8 cellular contexts compared by ENCODE assay signal in genomic region chr7:23261843-23262452, GRCh38. TPM values are rescaled to one million over a fixed set of nuclear protein-coding genes. Genes with fewer than 3 reads are reported as not detected.
DNase-seq lines count a peak whose midpoint lies in the region; ATAC-seq, FAIRE-seq and TF ChIP-seq lines count a peak whose summit lies in the region.

No MANE protein-coding gene starts in this region.

- 3 to 8% (median 5%) methylated on average over 7 of the region's 7 CpGs for WGBS in small intestine, 3 donors

- H3K4me3 ChIP-seq in Loucy (ENCODE audit: low read length, poor library complexity, severe bottlenecking) (peak overlapping the region; percentile 48), left ventricle myocardium inferior (no peak overlapping the region), small intestine (ENCODE audit: low read depth in 1 of 2, low read length in 2 of 2) (no peak overlapping the region)

- H3K36me3 ChIP-seq in Loucy (ENCODE audit: insufficient read depth, low read length) (no peaks in the 10 kb centered on the region), left ventricle myocardium inferior (peaks cover 81% of the 10 kb centered on the region), small intestine (ENCODE audit: control insufficient read depth in 2 of 2, insufficient read depth in 2 of 2, low read length in 2 of 2) (peaks cover 0 to under 1% of the 10 kb centered on the region in 2 donors)

- no peak overlapping the region for H3K27ac ChIP-seq in left ventricle myocardium inferior (replicated peaks)
- no peak overlapping the region for H3K27ac ChIP-seq in small intestine (ENCODE audit: low read depth in 1 of 2, low read length in 1 of 2)

- no peaks in the 10 kb centered on the region for H3K36me3 Mint-ChIP-seq in activated naive CD8-positive, alpha-beta T cell treated with anti-CD3 and anti-CD28 coated beads for 36 hours

- peaks cover 3% of the 10 kb centered on the region for H3K4me1 Mint-ChIP-seq in activated naive CD8-positive, alpha-beta T cell treated with anti-CD3 and anti-CD28 coated beads for 36 hours

- H2AFZ ChIP-seq in Loucy (ENCODE audit: low read length), result peak overlapping the region; percentile 74; the same call in 1 of the 2 replicates

- no peaks in the 10 kb centered on the region for H3K9me3 Mint-ChIP-seq in activated naive CD8-positive, alpha-beta T cell treated with anti-CD3 and anti-CD28 coated beads for 36 hours

- H3K9me2 ChIP-seq in Loucy (replicated peaks; ENCODE audit: low read depth, low read length), result no peaks in the 10 kb centered on the region

- H3K27me3 Mint-ChIP-seq in activated naive CD8-positive, alpha-beta T cell treated with anti-CD3 and anti-CD28 coated beads for 36 hours, result peaks cover 9% of the 10 kb centered on the region

- H3K79me2 ChIP-seq in Loucy (ENCODE audit: insufficient read depth, low read length), result no peaks in the 10 kb centered on the region

- H3K27me3 ChIP-seq in Loucy (ENCODE audit: insufficient read depth, low read length, poor library complexity, severe bottlenecking) (no peaks in the 10 kb centered on the region), left ventricle myocardium inferior (ENCODE audit: low read depth) (no peaks in the 10 kb centered on the region), small intestine (ENCODE audit: control insufficient read depth in 2 of 2, insufficient read depth in 2 of 2, low read length in 2 of 2) (no peaks in the 10 kb centered on the region)

- no peak overlapping the region for H3K27ac Mint-ChIP-seq in activated naive CD8-positive, alpha-beta T cell treated with anti-CD3 and anti-CD28 coated beads for 36 hours

- H3K9me3 ChIP-seq in Loucy (ENCODE audit: insufficient read depth, low read depth, low read length) (no peaks in the 10 kb centered on the region), left ventricle myocardium inferior (replicated peaks) (no peaks in the 10 kb centered on the region), small intestine (ENCODE audit: control insufficient read depth, low read depth) (no peaks in the 10 kb centered on the region)

- FAIRE-seq in small intestine (lab: Jason Lieb, UNC), result no peak

- peak overlapping the region; percentile 62 for H3K4me2 ChIP-seq in Loucy (ENCODE audit: low read depth, low read length, poor library complexity, severe bottlenecking)

- H3K9ac ChIP-seq in Loucy (ENCODE audit: low read depth, low read length, poor library complexity, severe bottlenecking), result no peak overlapping the region

- DNase-seq in DMS53 treated with DMSO at 0.1 percent for 48 hours (lab: John Stamatoyannopoulos, UW; ENCODE audit: unreplicated experiment) (peak; percentile 77), left ventricle myocardium inferior (peak; percentile 30), small intestine (peak; percentile 53), cortex of kidney (lab: John Stamatoyannopoulos, UW) (no peak)
- DNase-seq in activated naive CD8-positive, alpha-beta T cell treated with anti-CD3 and anti-CD28 coated beads for 36 hours, result peak; percentile 58

- intact Hi-C loops in left ventricle myocardium inferior (cut with micrococcal nuclease), result loop anchor here (10.0 kb wide), 1 partner anchor 77 kb away; the partner anchor contains the start of gene NUP42

- TF ChIP-seq CTCF in Loucy (conservative IDR thresholded peaks at IDR 0.05; ENCODE audit: low read length), result peak; percentile 88
- TF ChIP-seq CTCF in left ventricle myocardium inferior (IDR thresholded peaks at IDR 0.05; ENCODE audit: borderline replicate concordance), result peak; percentile 82

- H4K20me1 ChIP-seq in Loucy (ENCODE audit: insufficient read depth, low read length, poor library complexity, severe bottlenecking), result no peaks in the 10 kb centered on the region

- no peak overlapping the region for H3K4me3 Mint-ChIP-seq in activated naive CD8-positive, alpha-beta T cell treated with anti-CD3 and anti-CD28 coated beads for 36 hours

- no peaks in the 10 kb centered on the region for H3F3A ChIP-seq in Loucy (ENCODE audit: low read depth)

- ATAC-seq in GM21717 (IDR thresholded peaks at IDR 0.05; ENCODE audit: unreplicated experiment), result peak; percentile 81
- peak; percentile 99 for ATAC-seq in SK-N-SH treated with all-trans-retinoic acid at 6 μM for 48 hours

- H3K4me1 ChIP-seq in Loucy (ENCODE audit: insufficient read depth, low read length, poor library complexity, severe bottlenecking) (no peaks in the 10 kb centered on the region), left ventricle myocardium inferior (no peaks in the 10 kb centered on the region), small intestine (ENCODE audit: control insufficient read depth in 2 of 2, insufficient read depth in 1 of 2, low read depth in 1 of 2, low read length in 1 of 2) (no peaks in the 10 kb centered on the region)

TF ChIP-seq in SK-N-SH treated with all-trans-retinoic acid at 6 μM for 48 hours, 23 proteins besides CTCF, POLR2A, EP300 and RAD21 (continues in another document):
- no peak for TF ChIP-seq ARNTL (CRISPR knock-in tag; IDR thresholded peaks at IDR 0.05; ENCODE audit: borderline replicate concordance, low read depth)
- TF ChIP-seq BACH2 (CRISPR knock-in tag; IDR thresholded peaks at IDR 0.05; ENCODE audit: borderline replicate concordance), result no peak
- TF ChIP-seq GLIS3 (CRISPR knock-in tag; IDR thresholded peaks at IDR 0.05), result no peak
- no peak for TF ChIP-seq ZNF70 (CRISPR knock-in tag; IDR thresholded peaks at IDR 0.05)
- TF ChIP-seq ZNF8 (CRISPR knock-in tag; IDR thresholded peaks at IDR 0.05), result no peak
- no peak for TF ChIP-seq ZNF565 (CRISPR knock-in tag; conservative IDR thresholded peaks at IDR 0.05; ENCODE audit: low read depth)
- TF ChIP-seq PATZ1 (CRISPR knock-in tag; IDR thresholded peaks at IDR 0.05; ENCODE audit: borderline replicate concordance), result no peak
- TF ChIP-seq POU6F1 (CRISPR knock-in tag; IDR thresholded peaks at IDR 0.05; ENCODE audit: borderline replicate concordance, low read depth), result no peak
- TF ChIP-seq TCF4 (CRISPR knock-in tag; IDR thresholded peaks at IDR 0.05; ENCODE audit: borderline replicate concordance), result no peak
- TF ChIP-seq ZC3H10 (CRISPR knock-in tag; IDR thresholded peaks at IDR 0.05), result no peak
- TF ChIP-seq SNAI2 (CRISPR knock-in tag; IDR thresholded peaks at IDR 0.05), result no peak
- TF ChIP-seq PPARA (CRISPR knock-in tag; IDR thresholded peaks at IDR 0.05; ENCODE audit: borderline replicate concordance), result no peak
- no peak for TF ChIP-seq ESRRG (CRISPR knock-in tag; IDR thresholded peaks at IDR 0.05)
- no peak for TF ChIP-seq OSR1 (CRISPR knock-in tag; IDR thresholded peaks at IDR 0.05)

RNA-seq across cellular contexts. Expression of gene GPNMB, which starts 15.4 kb away (rescaled TPM):
- 1 to 10 TPM; 1.8 to 1.9 TPM for total RNA-seq in activated naive CD8-positive, alpha-beta T cell treated with anti-CD3 and anti-CD28 coated beads for 36 hours
- 288 TPM for total RNA-seq in left ventricle myocardium inferior
- 10 to 100 TPM in 2 of 3 donors, 1 to 10 TPM in 1; 1.6 to 27.0 (median 10.8) TPM for polyA plus RNA-seq in small intestine

RNA-seq across cellular contexts. Expression of gene MALSU1, which starts 37.2 kb away (rescaled TPM):
- total RNA-seq in activated naive CD8-positive, alpha-beta T cell treated with anti-CD3 and anti-CD28 coated beads for 36 hours, result 100 to 1,000 TPM; 116 to 120 TPM
- 85.9 TPM for total RNA-seq in left ventricle myocardium inferior
- 10 to 100 TPM; 35.3 to 42.7 (median 37.0) TPM for polyA plus RNA-seq in small intestine

Comparison
In these comparisons a context has a peak if more than half of its experiments do, and no peak if none do; other contexts are left out.
1. RNA of gene GPNMB, which starts 15.4 kb away (total RNA-seq): 288 TPM in left ventricle myocardium inferior (single experiment); 1.8 to 1.9 TPM in activated naive CD8-positive, alpha-beta T cell treated with anti-CD3 and anti-CD28 coated beads for 36 hours; every median in the first group is over 10 times any median in the second.